17 cellular contexts compared by ENCODE assay signal in the genomic region with DNA sequence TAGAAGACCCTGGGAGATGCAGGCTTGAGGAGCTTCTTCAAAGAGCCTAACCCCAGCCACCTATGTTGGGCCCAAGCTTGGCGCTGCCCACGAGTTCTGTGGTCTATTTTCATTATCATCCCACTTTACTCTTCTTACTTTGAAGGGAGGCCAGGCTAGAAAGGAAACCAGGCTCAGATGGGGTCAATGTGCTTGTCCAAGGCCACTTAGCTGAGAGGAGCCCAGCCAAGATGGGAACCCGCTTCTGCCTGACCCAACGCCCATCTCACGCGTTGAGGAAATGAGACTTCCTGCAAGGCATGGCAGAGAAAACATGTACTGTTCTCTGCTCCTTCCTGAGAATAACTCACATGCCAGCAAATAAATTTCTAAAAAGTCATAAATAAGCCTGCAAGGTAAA.
DNase-seq lines count a peak whose midpoint lies in the region; ATAC-seq and TF ChIP-seq lines count a peak whose summit lies in the region.
"Had no signal": no experiment of that assay in that cellular context is flagged by ENCODE, and none has a peak within 500 bp of the region (broad histone marks: within the 10 kb centered on the region; RNA-seq: fewer than 3 reads in every experiment).

No MANE protein-coding gene starts in this region.

- TF ChIP-seq CTCF in heart left ventricle (IDR thresholded peaks at IDR 0.05) (no peak), endothelial cell (IDR thresholded peaks at IDR 0.05; ENCODE audit: unreplicated experiment) (no peak), upper lobe of right lung (IDR thresholded peaks at IDR 0.05) (no peak), BE2C (IDR thresholded peaks at IDR 0.05; ENCODE audit: low read depth, low read length) (no peak)

- H3K79me1 ChIP-seq in mesenchymal stem cell (replicated peaks; ENCODE audit: low read length, poor library complexity, severe bottlenecking) = no peaks in the 10 kb centered on the region

- H3K36me3 ChIP-seq in heart left ventricle (no peaks in the 10 kb centered on the region), mesenchymal stem cell (ENCODE audit: control insufficient read depth in 1 of 2, insufficient read depth in 2 of 2, low read depth in 1 of 2, low read length in 2 of 2) (no peaks in the 10 kb centered on the region), upper lobe of right lung (no peaks in the 10 kb centered on the region), BE2C (no peaks in the 10 kb centered on the region)

- TF ChIP-seq POLR2A in heart left ventricle (IDR thresholded peaks at IDR 0.05) = no peak

- H3K4me1 ChIP-seq in heart left ventricle (peaks cover 0 to 62% (median 44%) of the 10 kb centered on the region in 12 donors), mesenchymal stem cell (ENCODE audit: control insufficient read depth, insufficient read depth, low read depth, low read length) (peaks cover 22% of the 10 kb centered on the region), upper lobe of right lung (peaks cover 55% of the 10 kb centered on the region), BE2C (peaks cover 19% of the 10 kb centered on the region)

- H2BK5ac ChIP-seq in mesenchymal stem cell (ENCODE audit: low read depth, low read length, poor library complexity, severe bottlenecking) = no peak overlapping the region

- no peak overlapping the region for H3K9ac ChIP-seq in mesenchymal stem cell (ENCODE audit: low read length)

- H3K9me3 ChIP-seq in heart left ventricle (no peaks in the 10 kb centered on the region), mesenchymal stem cell (ENCODE audit: control insufficient read depth, low read length) (no peaks in the 10 kb centered on the region), upper lobe of right lung (no peaks in the 10 kb centered on the region), BE2C (no peaks in the 10 kb centered on the region)

- H3K18ac ChIP-seq in mesenchymal stem cell (ENCODE audit: low read depth in 1 of 2, low read length in 2 of 2) = peak overlapping the region in 1 of 2 experiments; percentile 75

- H3K4me2 ChIP-seq in mesenchymal stem cell (ENCODE audit: low read length, poor library complexity, severe bottlenecking) = no peak overlapping the region

- H3K27ac Mint-ChIP-seq in endothelial cell (ENCODE audit: unreplicated experiment) = peak overlapping the region; percentile 44
- H3K27ac Mint-ChIP-seq: CD8-positive, alpha-beta memory T cell had no signal

- WGBS in heart left ventricle, 4 donors = 53 to 72% (median 66%) methylated on average over 6 of the region's 6 CpGs
- WGBS in mesenchymal stem cell = 95% methylated on average over 6 of the region's 6 CpGs

- H2AK5ac ChIP-seq in mesenchymal stem cell (ENCODE audit: low read length, severe bottlenecking) = peak overlapping the region; percentile 71

- no peak overlapping the region for H2AFZ ChIP-seq in mesenchymal stem cell (ENCODE audit: low read depth, low read length)

- no peaks in the 10 kb centered on the region for H3K27me3 Mint-ChIP-seq in endothelial cell (ENCODE audit: unreplicated experiment)

- peaks cover 57% of the 10 kb centered on the region for H3K4me1 Mint-ChIP-seq in endothelial cell (ENCODE audit: unreplicated experiment)

- no peaks in the 10 kb centered on the region for H3K9me3 Mint-ChIP-seq in endothelial cell (ENCODE audit: unreplicated experiment)
- H3K9me3 Mint-ChIP-seq: activated T-helper 2 cell treated with anti-CD3 and anti-CD28 coated beads, Interferon-gamma antibody, Interleukin-2, Interleukin-4, amounts not matched to agents 10 μg/mL and 5 μg/mL and 100 μg/mL, durations not matched to agents 14 hours and 24 hours and 36 hours; CD8-positive, alpha-beta memory T cell had no signal

- peak overlapping the region; percentile 95 for H2BK15ac ChIP-seq in mesenchymal stem cell (ENCODE audit: low read depth, poor library complexity, severe bottlenecking)

- H3K4me3 ChIP-seq in heart left ventricle (no peak overlapping the region), mesenchymal stem cell (ENCODE audit: insufficient read depth in 1 of 2, low read depth in 1 of 2, low read length in 2 of 2) (no peak overlapping the region), upper lobe of right lung (no peak overlapping the region), BE2C (ENCODE audit: low read depth, low read length) (no peak overlapping the region)
- H3K4me3 ChIP-seq: lung had no signal

- DNase-seq in heart left ventricle (peak in 3 of 5 donors; percentile 30 to 48 (median 47)), Right ventricle myocardium inferior (ENCODE audit: missing footprints) (no peak), endothelial cell (ENCODE audit: low spot score) (no peak), mesenchymal stem cell (no peak), upper lobe of right lung (no peak), BE2C (no peak), NCI-H2227 treated with DMSO at 0.1 percent for 48 hours (lab: John Stamatoyannopoulos, UW) (no peak), NCI-H2196 treated with DMSO at 0.1 percent for 48 hours (lab: John Stamatoyannopoulos, UW; ENCODE audit: unreplicated experiment) (no peak)
- DNase-seq: activated CD4-positive, CD25-positive, alpha-beta regulatory T cell; amygdala; CD8-positive, alpha-beta memory T cell; foreskin melanocyte; NCI-H1436 treated with DMSO at 0.1 percent for 48 hours; NCI-H446 treated with DMSO at 0.1 percent for 48 hours had no signal

- no peaks in the 10 kb centered on the region for H3K36me3 Mint-ChIP-seq in endothelial cell (ENCODE audit: low read depth, unreplicated experiment)
- H3K36me3 Mint-ChIP-seq: CD8-positive, alpha-beta memory T cell had no signal

- peak overlapping the region; percentile 70 for H4K91ac ChIP-seq in mesenchymal stem cell (ENCODE audit: low read length)

- peak overlapping the region; percentile 40 to 99 for H2BK12ac ChIP-seq in mesenchymal stem cell (ENCODE audit: low read length in 2 of 2)

- peak overlapping the region in 1 of 2 experiments; percentile 73 for H3K14ac ChIP-seq in mesenchymal stem cell (ENCODE audit: low read length in 2 of 2)

- H3K27me3 ChIP-seq in heart left ventricle (no peaks in the 10 kb centered on the region), mesenchymal stem cell (ENCODE audit: control insufficient read depth in 1 of 2, insufficient read depth in 1 of 2, low read length in 2 of 2) (peaks cover 0 to 4% of the 10 kb centered on the region in 2 experiments), upper lobe of right lung (no peaks in the 10 kb centered on the region), BE2C (no peaks in the 10 kb centered on the region)

- peak overlapping the region; percentile 63 to 66 for H3K4ac ChIP-seq in mesenchymal stem cell (ENCODE audit: low read depth in 1 of 2, low read length in 2 of 2)

- peak overlapping the region in 1 of 12 donors; percentile 42 for H3K27ac ChIP-seq in heart left ventricle
- H3K27ac ChIP-seq in mesenchymal stem cell (ENCODE audit: low read length, poor library complexity, severe bottlenecking) = no peak overlapping the region
- H3K27ac ChIP-seq in upper lobe of right lung = peak overlapping the region; percentile 56

- no peak overlapping the region for H3K23ac ChIP-seq in mesenchymal stem cell (ENCODE audit: low read length in 2 of 2)

- ATAC-seq in heart left ventricle (peak in 3 of 4 donors; percentile 22 to 26 (median 22)), Right ventricle myocardium inferior (no peak), upper lobe of right lung (no peak)
- ATAC-seq: HCT116 had no signal

- intact Hi-C loops in heart left ventricle (cut with DNase I) = loop anchor here in 4 of 10 donors (2.0 to 10.0 kb wide), 5 partner anchors 36 to 176 kb away; partner anchors contain the start of gene RYBP (in 2 of the 4)
- intact Hi-C loops in Right ventricle myocardium inferior (cut with DNase I) = loop anchor here (5.0 to 10.0 kb wide), 2 partner anchors 46 to 174 kb away; partner anchors contain the start of gene RYBP
- intact Hi-C loops in upper lobe of right lung (cut with DNase I) = no loop called here

- H3K4me3 Mint-ChIP-seq in endothelial cell (ENCODE audit: unreplicated experiment) = no peak overlapping the region
- H3K4me3 Mint-ChIP-seq: CD8-positive, alpha-beta memory T cell had no signal

- peak overlapping the region; percentile 54 for H2BK120ac ChIP-seq in mesenchymal stem cell (ENCODE audit: low read depth, low read length)

- H4K8ac ChIP-seq in mesenchymal stem cell (ENCODE audit: low read length) = peak overlapping the region; percentile 66

Comparison
In these comparisons a context has a peak if more than half of its experiments do, and no peak if none do; other contexts are left out.
1. ATAC-seq: peak in heart left ventricle (3 of 4); none in Right ventricle myocardium inferior (single experiment) and upper lobe of right lung (single experiment).
2. DNase-seq: peak in heart left ventricle (3 of 5); none in Right ventricle myocardium inferior (single experiment), endothelial cell (single experiment), mesenchymal stem cell (single experiment), upper lobe of right lung (single experiment), BE2C (single experiment), NCI-H2227 treated with DMSO at 0.1 percent for 48 hours (single experiment) and NCI-H2196 treated with DMSO at 0.1 percent for 48 hours (single experiment).